Comparison of ENCODE assay signal across 34 cellular contexts in genomic region chr16:57722651-57723050, GRCh38. TPM values are rescaled to one million over a fixed set of nuclear protein-coding genes. Genes with fewer than 3 reads are reported as not detected.
"Had no signal": no experiment of that assay in that cellular context is flagged by ENCODE, and none has a peak within 500 bp of the region (broad histone marks: within the 10 kb centered on the region; RNA-seq: fewer than 3 reads in every experiment).

No MANE protein-coding gene starts in this region.

- H3K4me3 Mint-ChIP-seq: activated CD4-positive, alpha-beta memory T cell treated with anti-CD3 and anti-CD28 coated beads for 36 hours; activated naive CD4-positive, alpha-beta T cell treated with anti-CD3 and anti-CD28 coated beads for 36 hours; activated T-cell treated with anti-CD3 and anti-CD28 coated beads, Interleukin-2, amount 50 U/mL, for 4 hours; activated T-helper 1 cell treated with anti-CD3 and anti-CD28 coated beads, Interleukin-12 subunit alpha, Interleukin-12 subunit beta, Interleukin-2, Interleukin-4 antibody, amounts not matched to agents 30 ng/mL and 10 ng/mL and 1 ng/mL, durations not matched to agents 14 hours and 24 hours and 36 hours; brain; T-helper 1 cell treated with Interleukin-12 subunit alpha and Interleukin-12 subunit beta and Interleukin-4 antibody, amounts not matched to agents 30 μg/mL and 1 μg/mL, for 36 hours; T-helper 2 cell treated with Interferon-gamma antibody and Interleukin-4, amounts not matched to agents 5 μg/mL and 100 μg/mL, for 36 hours had no signal

- H3K27ac Mint-ChIP-seq: activated CD4-positive, alpha-beta memory T cell treated with anti-CD3 and anti-CD28 coated beads for 36 hours; activated naive CD4-positive, alpha-beta T cell treated with anti-CD3 and anti-CD28 coated beads for 36 hours; activated T-helper 1 cell treated with anti-CD3 and anti-CD28 coated beads, Interleukin-12 subunit alpha, Interleukin-12 subunit beta, Interleukin-2, Interleukin-4 antibody, amounts not matched to agents 30 ng/mL and 10 ng/mL and 1 ng/mL, durations not matched to agents 14 hours and 24 hours and 36 hours; brain; T-helper 1 cell treated with Interleukin-12 subunit alpha and Interleukin-12 subunit beta and Interleukin-4 antibody, amounts not matched to agents 30 μg/mL and 1 μg/mL, for 36 hours; T-helper 2 cell treated with Interferon-gamma antibody and Interleukin-4, amounts not matched to agents 5 μg/mL and 100 μg/mL, for 36 hours had no signal

- ATAC-seq: activated naive CD4-positive, alpha-beta T cell treated with anti-CD3 and anti-CD28 coated beads, Interleukin-2, amount 50 U/mL, for 72 hours; activated T-cell treated with anti-CD3 and anti-CD28 coated beads, Interleukin-2, amount 50 U/mL, for 4 hours; PC-3 had no signal

- DNase-seq: activated CD4-positive, alpha-beta memory T cell treated with anti-CD3 and anti-CD28 coated beads for 36 hours; activated CD4-positive, alpha-beta T cell treated with anti-CD3 and anti-CD28 coated beads, Interleukin-2, amount 50 U/mL, for 1 hour; activated CD8-positive, alpha-beta memory T cell treated with anti-CD3 and anti-CD28 coated beads, Interleukin-2, amount 50 U/mL, for 4 hours; activated gamma-delta T cell treated with Interleukin-2 at 50 U/mL for 16 hours; activated naive CD4-positive, alpha-beta T cell treated with anti-CD3 and anti-CD28 coated beads for 36 hours; activated T-cell treated with anti-CD3 and anti-CD28 coated beads for 4 hours; activated T-cell treated with anti-CD3 and anti-CD28 coated beads, Interleukin-2, amount 50 U/mL, for 4 hours; caudate nucleus; Kasumi-1; KG1; NCI-H1048; NCI-H1105 treated with DMSO at 0.1 percent for 48 hours; NCI-H1436; NCI-H1694; NCI-H1930; NCI-H2081 treated with DMSO at 0.1 percent for 48 hours; NCI-H226; NCI-H524 treated with DMSO at 0.1 percent for 48 hours; PC-3; RPMI8226; SHP77 treated with DMSO at 0.1 percent for 48 hours; SK-N-SH had no signal

- H3K9ac ChIP-seq: SK-N-SH had no signal

- H3K4me3 ChIP-seq: adrenal gland, MG63, Peyer's patch, SJSA1 had no signal

- H3K27me3 ChIP-seq: adrenal gland, MG63, Peyer's patch, SJSA1 had no signal

- H3K27ac ChIP-seq: adrenal gland, Peyer's patch, SJSA1 had no signal

- H3K4me1 Mint-ChIP-seq: brain had no signal

- H3K36me3 Mint-ChIP-seq: activated CD4-positive, alpha-beta memory T cell treated with anti-CD3 and anti-CD28 coated beads for 36 hours; activated naive CD4-positive, alpha-beta T cell treated with anti-CD3 and anti-CD28 coated beads, Interleukin-2, amount 50 U/mL, for 72 hours; brain had no signal

- FAIRE-seq: bronchial epithelial cell, TTC549 had no signal

- H3K4me2 ChIP-seq: SK-N-SH had no signal

- H3K4me1 ChIP-seq: adrenal gland, Peyer's patch, SJSA1 had no signal

- H3K9me3 Mint-ChIP-seq: activated CD4-positive, alpha-beta memory T cell treated with anti-CD3 and anti-CD28 coated beads for 36 hours; activated naive CD4-positive, alpha-beta T cell treated with anti-CD3 and anti-CD28 coated beads for 36 hours; activated naive CD4-positive, alpha-beta T cell treated with anti-CD3 and anti-CD28 coated beads, Interleukin-2, amount 50 U/mL, for 72 hours; activated T-cell treated with anti-CD3 and anti-CD28 coated beads, Interleukin-2, amount 50 U/mL, for 4 hours; activated T-helper 1 cell treated with anti-CD3 and anti-CD28 coated beads, Interleukin-12 subunit alpha, Interleukin-12 subunit beta, Interleukin-2, Interleukin-4 antibody, amounts not matched to agents 30 ng/mL and 10 ng/mL and 1 ng/mL, durations not matched to agents 14 hours and 24 hours and 36 hours; T-helper 1 cell treated with Interleukin-12 subunit alpha and Interleukin-12 subunit beta and Interleukin-4 antibody, amounts not matched to agents 30 μg/mL and 1 μg/mL, for 36 hours; T-helper 2 cell treated with Interferon-gamma antibody and Interleukin-4, amounts not matched to agents 5 μg/mL and 100 μg/mL, for 36 hours had no signal

- H3K9me3 ChIP-seq: adrenal gland, MG63, Peyer's patch, SJSA1, SK-N-SH had no signal

- H3K36me3 ChIP-seq: adrenal gland, MG63, Peyer's patch, SJSA1 had no signal

RNA-seq across cellular contexts. Expression of gene DRC7, which starts 28.0 kb away (rescaled TPM):
- total RNA-seq: activated CD4-positive, alpha-beta memory T cell treated with anti-CD3 and anti-CD28 coated beads for 36 hours; activated naive CD4-positive, alpha-beta T cell treated with anti-CD3 and anti-CD28 coated beads, Interleukin-2, amount 50 U/mL, for 72 hours; activated T-cell treated with anti-CD3 and anti-CD28 coated beads, Interleukin-2, amount 50 U/mL, for 4 hours; activated T-helper 1 cell treated with anti-CD3 and anti-CD28 coated beads, Interleukin-12 subunit alpha, Interleukin-12 subunit beta, Interleukin-2, Interleukin-4 antibody, amounts not matched to agents 30 ng/mL and 10 ng/mL and 1 ng/mL, durations not matched to agents 14 hours and 24 hours and 36 hours; adrenal gland; bronchial epithelial cell; NCI-H460; PC-3; Peyer's patch; SJSA1 had no signal

RNA-seq across cellular contexts. Expression of gene ADGRG3, which starts 54.5 kb away (rescaled TPM):
- total RNA-seq: activated CD4-positive, alpha-beta memory T cell treated with anti-CD3 and anti-CD28 coated beads for 36 hours; activated T-cell treated with anti-CD3 and anti-CD28 coated beads, Interleukin-2, amount 50 U/mL, for 4 hours; activated T-helper 1 cell treated with anti-CD3 and anti-CD28 coated beads, Interleukin-12 subunit alpha, Interleukin-12 subunit beta, Interleukin-2, Interleukin-4 antibody, amounts not matched to agents 30 ng/mL and 10 ng/mL and 1 ng/mL, durations not matched to agents 14 hours and 24 hours and 36 hours; bronchial epithelial cell; PC-3; SJSA1 had no signal
- polyA plus RNA-seq: SK-N-SH had no signal
